In genomic region chr16:15950869-15951268, GRCh38 we compare ENCODE assay signal across 8 cellular contexts. TPM values are rescaled to one million over a fixed set of nuclear protein-coding genes. Genes with fewer than 3 reads are reported as not detected.
DNase-seq lines count a peak whose midpoint lies in the region; ATAC-seq, FAIRE-seq and TF ChIP-seq lines count a peak whose summit lies in the region.

No MANE protein-coding gene starts in this region.

- intact Hi-C loops in activated naive CD4-positive, alpha-beta T cell treated with anti-CD3 and anti-CD28 coated beads for 36 hours (cut with micrococcal nuclease) = loop anchor here (1.0 to 10.0 kb wide), 3 partner anchors 63 to 276 kb away; partner anchors contain the start of gene CEP20
- intact Hi-C loops in lower lobe of right lung (cut with DNase I) = no loop called here

- TF ChIP-seq CTCF in astrocyte of the cerebellum (IDR thresholded peaks at IDR 0.05; ENCODE audit: low read depth, low read length, missing control alignments) = no peak
- no peak for TF ChIP-seq CTCF in lower lobe of right lung (IDR thresholded peaks at IDR 0.05)
- TF ChIP-seq CTCF in upper lobe of left lung (IDR thresholded peaks at IDR 0.05) = no peak

- TF ChIP-seq POLR2A in upper lobe of left lung (IDR thresholded peaks at IDR 0.05) = no peak

- H3K9me3 ChIP-seq in lower lobe of right lung = no peaks in the 10 kb centered on the region
- H3K9me3 ChIP-seq in upper lobe of left lung = no peaks in the 10 kb centered on the region

- no peaks in the 10 kb centered on the region for H3K27me3 Mint-ChIP-seq in activated naive CD4-positive, alpha-beta T cell treated with anti-CD3 and anti-CD28 coated beads for 36 hours (ENCODE audit: low read depth)

- H3K4me1 ChIP-seq in lower lobe of right lung (peaks cover 49% of the 10 kb centered on the region), upper lobe of left lung (peaks cover 29 to 44% (median 38%) of the 10 kb centered on the region in 4 donors)

- no peak for DNase-seq in activated naive CD4-positive, alpha-beta T cell treated with anti-CD3 and anti-CD28 coated beads for 36 hours
- DNase-seq in activated naive CD4-positive, alpha-beta T cell (lab: John Stamatoyannopoulos, UW) = no peak
- DNase-seq in astrocyte of the cerebellum (ENCODE audit: low read depth) = no peak
- DNase-seq in lower lobe of right lung = no peak
- DNase-seq in upper lobe of left lung = no peak
- no peak for DNase-seq in dedifferentiated amniotic fluid mesenchymal stem cell (ENCODE audit: extremely low spot score)
- DNase-seq in frontal cortex (ENCODE audit: low spot score in 2 of 2) = no peak

- H3K4me3 Mint-ChIP-seq in activated naive CD4-positive, alpha-beta T cell treated with anti-CD3 and anti-CD28 coated beads for 36 hours = peak overlapping the region; percentile 95

- H3K27me3 ChIP-seq in lower lobe of right lung (ENCODE audit: low read depth) (no peaks in the 10 kb centered on the region), upper lobe of left lung (no peaks in the 10 kb centered on the region)

- H3K36me3 ChIP-seq in lower lobe of right lung (no peaks in the 10 kb centered on the region), upper lobe of left lung (no peaks in the 10 kb centered on the region)

- ATAC-seq in lower lobe of right lung (no peak), upper lobe of left lung (ENCODE audit: low FRiP score in 2 of 2) (no peak), HG03045 (IDR thresholded peaks at IDR 0.05; ENCODE audit: unreplicated experiment) (no peak)

- H3K36me3 Mint-ChIP-seq in activated naive CD4-positive, alpha-beta T cell treated with anti-CD3 and anti-CD28 coated beads for 36 hours (ENCODE audit: low read depth) = peaks cover 10% of the 10 kb centered on the region

- peaks cover 56% of the 10 kb centered on the region for H3K4me1 Mint-ChIP-seq in activated naive CD4-positive, alpha-beta T cell treated with anti-CD3 and anti-CD28 coated beads for 36 hours (ENCODE audit: low read depth)

- H3K4me3 ChIP-seq in astrocyte of the cerebellum (ENCODE audit: low read depth, low read length) (peak overlapping the region; percentile 86), lower lobe of right lung (peak overlapping the region; percentile 81), upper lobe of left lung (peak overlapping the region in 3 of 4 donors; percentile 88)

- CTCF ChIA-PET in activated naive CD4-positive, alpha-beta T cell treated with anti-CD3 and anti-CD28 coated beads for 36 hours (lab: Charles Lee) = interaction anchor here (0.7 kb wide), 1 partner anchor 82 kb away, joined by 4 read pairs; no protein-coding TSS in a partner anchor

- TF ChIP-seq EP300 in upper lobe of left lung (IDR thresholded peaks at IDR 0.05) = no peak

- no peaks in the 10 kb centered on the region for H3K9me3 Mint-ChIP-seq in activated naive CD4-positive, alpha-beta T cell treated with anti-CD3 and anti-CD28 coated beads for 36 hours

- H3K27ac ChIP-seq in lower lobe of right lung (peak overlapping the region; percentile 89), upper lobe of left lung (peak overlapping the region; percentile 84 to 92 (median 88))

- in situ Hi-C loops in astrocyte of the cerebellum (cut with HindIII; ENCODE audit: low sequenced_read_pairs) = no loop called here

- H3K27ac Mint-ChIP-seq in activated naive CD4-positive, alpha-beta T cell treated with anti-CD3 and anti-CD28 coated beads for 36 hours = peak overlapping the region; percentile 96

- FAIRE-seq in frontal cortex (lab: Jason Lieb, UNC) = no peak

RNA-seq across cellular contexts. Expression of gene ABCC1, which starts 1.5 kb away (rescaled TPM):
- total RNA-seq in activated naive CD4-positive, alpha-beta T cell treated with anti-CD3 and anti-CD28 coated beads for 36 hours = 10 to 100 TPM; 40.3 to 41.0 TPM
- total RNA-seq in lower lobe of right lung (47.5 TPM), upper lobe of left lung (100 to 1,000 TPM in 1 of 6 donors, 10 to 100 TPM in 5; 35.4 to 106 (median 44.8) TPM), frontal cortex (8.2 TPM)
